8 cellular contexts compared by ENCODE assay signal in the genomic region with DNA sequence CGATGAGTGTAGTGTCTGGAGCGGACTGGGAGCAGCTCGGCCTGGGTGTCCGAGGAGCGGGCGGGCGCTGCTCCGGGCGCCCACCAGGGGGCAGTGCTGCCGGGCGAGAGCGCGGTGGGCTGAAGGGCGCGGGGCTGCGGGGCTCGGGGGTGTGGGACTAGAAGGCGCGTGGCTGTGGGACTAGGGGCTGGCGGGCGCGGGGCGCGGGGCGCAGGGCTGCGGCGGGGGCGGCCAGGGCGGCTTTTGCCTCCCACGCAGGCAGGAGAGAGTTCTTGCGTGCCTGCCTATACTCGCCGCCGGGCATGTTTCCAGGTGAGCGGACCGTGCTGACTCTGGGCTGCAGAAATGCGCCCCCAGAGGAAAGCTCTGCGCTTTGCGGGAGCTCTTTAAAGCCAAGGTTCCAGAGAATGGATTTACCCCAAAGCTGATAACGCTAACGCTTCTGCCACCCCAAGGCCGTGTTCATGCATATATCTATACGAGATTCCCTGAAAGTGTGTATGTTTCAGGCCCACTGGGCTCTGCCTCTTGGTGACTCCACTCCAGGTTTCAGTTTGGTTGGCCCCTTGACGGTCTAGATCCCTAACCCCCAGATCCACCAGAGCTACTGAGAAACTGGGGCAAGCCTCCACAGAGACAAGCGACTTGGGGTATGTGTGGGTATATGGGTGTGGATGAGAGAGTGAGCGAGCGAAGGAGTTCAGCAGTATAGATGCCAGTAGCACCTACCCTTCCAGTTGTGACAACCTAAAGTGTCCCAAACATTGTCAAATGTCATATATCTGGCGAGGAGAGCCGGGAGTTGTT. TPM values are rescaled to one million over a fixed set of nuclear protein-coding genes. Genes with fewer than 3 reads are reported as not detected.
DNase-seq lines count a peak whose midpoint lies in the region; ATAC-seq lines count a peak whose summit lies in the region.

No MANE protein-coding gene starts in this region.

- H3K4me1 ChIP-seq in effector memory CD4-positive, alpha-beta T cell (ENCODE audit: control insufficient read depth, insufficient read depth, low read length, poor library complexity, severe bottlenecking): no peaks in the 10 kb centered on the region

- no peaks in the 10 kb centered on the region for H3K9me3 Mint-ChIP-seq in activated CD8-positive, alpha-beta T cell treated with anti-CD3 and anti-CD28 coated beads, Interleukin-2, amount 10 ng/mL, durations not matched to agents 7 days and 5 days (ENCODE audit: insufficient read depth)

- H3K36me3 Mint-ChIP-seq in activated CD8-positive, alpha-beta T cell treated with anti-CD3 and anti-CD28 coated beads, Interleukin-2, amount 10 ng/mL, durations not matched to agents 7 days and 5 days (ENCODE audit: low read depth): no peaks in the 10 kb centered on the region

- POLR2A ChIA-PET in activated CD8-positive, alpha-beta T cell treated with anti-CD3 and anti-CD28 coated beads, Interleukin-2, amount 10 ng/mL, durations not matched to agents 7 days and 5 days (lab: Charles Lee): interaction anchor here (0.6 to 1.0 kb wide), 4 partner anchors 23 to 85 kb away, joined by 3 to 4 read pairs (median 3); a partner anchor contains a TSS

- no peaks in the 10 kb centered on the region for H3K27me3 Mint-ChIP-seq in activated CD8-positive, alpha-beta T cell treated with anti-CD3 and anti-CD28 coated beads, Interleukin-2, amount 10 ng/mL, durations not matched to agents 7 days and 5 days (ENCODE audit: low read depth)

- peaks cover 15% of the 10 kb centered on the region for H3K4me1 Mint-ChIP-seq in activated CD8-positive, alpha-beta T cell treated with anti-CD3 and anti-CD28 coated beads, Interleukin-2, amount 10 ng/mL, durations not matched to agents 7 days and 5 days (ENCODE audit: low read depth)

- peak overlapping the region; percentile 59 for H3K4me3 ChIP-seq in effector memory CD4-positive, alpha-beta T cell (ENCODE audit: insufficient read depth, low read depth, low read length, poor library complexity, severe bottlenecking)

- DNase-seq in NOMO-1 (lab: John Stamatoyannopoulos, UW; ENCODE audit: unreplicated experiment in 2 of 2) (peak; percentile 13 to 35), NOMO-1 treated with dmso at 0.1 percent for 144 hours (lab: John Stamatoyannopoulos, UW; ENCODE audit: unreplicated experiment) (no peak), NCI-H2171 treated with DMSO at 0.1 percent for 48 hours (lab: John Stamatoyannopoulos, UW) (peak; percentile 59), mesenteric fat pad (ENCODE audit: low spot score) (peak; percentile 93)
- DNase-seq in activated CD8-positive, alpha-beta T cell treated with anti-CD3 and anti-CD28 coated beads, Interleukin-2, amount 10 ng/mL, durations not matched to agents 7 days and 5 days: peak; percentile 76
- peak; percentile 24 to 53 (median 40) for DNase-seq in effector memory CD4-positive, alpha-beta T cell
- DNase-seq in stimulated activated CD8-positive, alpha-beta memory T cell treated with anti-CD3 and anti-CD28 coated beads, Interleukin-12 subunit alpha, Interleukin-12 subunit beta, amount 100 ng/mL, for 24 hours (ENCODE audit: extremely low read depth): peak; percentile 24

- ATAC-seq in HG02938 (IDR thresholded peaks at IDR 0.05; ENCODE audit: unreplicated experiment): peak; percentile 95
- peak; percentile 95 for ATAC-seq in activated CD8-positive, alpha-beta T cell treated with anti-CD3 and anti-CD28 coated beads, Interleukin-2, amount 10 ng/mL, durations not matched to agents 7 days and 5 days

- peak overlapping the region; percentile 84 for H3K4me3 Mint-ChIP-seq in activated CD8-positive, alpha-beta T cell treated with anti-CD3 and anti-CD28 coated beads, Interleukin-2, amount 10 ng/mL, durations not matched to agents 7 days and 5 days

- H3K27ac Mint-ChIP-seq in activated CD8-positive, alpha-beta T cell treated with anti-CD3 and anti-CD28 coated beads, Interleukin-2, amount 10 ng/mL, durations not matched to agents 7 days and 5 days: no peak overlapping the region

- no peak overlapping the region for H3K27ac ChIP-seq in effector memory CD4-positive, alpha-beta T cell (ENCODE audit: insufficient read depth, low read length, poor library complexity, severe bottlenecking)

- CTCF ChIA-PET in activated CD8-positive, alpha-beta T cell treated with anti-CD3 and anti-CD28 coated beads, Interleukin-2, amount 10 ng/mL, durations not matched to agents 7 days and 5 days (lab: Charles Lee): interaction anchor here (0.6 to 4.2 kb wide), 97 partner anchors 10 to 1505 kb away, joined by 3 to 82 read pairs (median 4); a partner anchor contains a TSS

- H3K27me3 ChIP-seq in effector memory CD4-positive, alpha-beta T cell (replicated peaks; ENCODE audit: control insufficient read depth, insufficient read depth, low read length, poor library complexity, severe bottlenecking): no peaks in the 10 kb centered on the region

- no peaks in the 10 kb centered on the region for H3K36me3 ChIP-seq in effector memory CD4-positive, alpha-beta T cell (ENCODE audit: control insufficient read depth, insufficient read depth, low read length)

- no peaks in the 10 kb centered on the region for H3K9me3 ChIP-seq in effector memory CD4-positive, alpha-beta T cell (ENCODE audit: control insufficient read depth, low read length)

RNA-seq across cellular contexts. Expression of a gene that starts 56.2 kb away (rescaled TPM):
- total RNA-seq in activated CD8-positive, alpha-beta T cell treated with anti-CD3 and anti-CD28 coated beads, Interleukin-2, amount 10 ng/mL, durations not matched to agents 7 days and 5 days: 1 to 10 TPM; 1.7 to 2.6 TPM
- total RNA-seq in mesenteric fat pad: 20.5 TPM
